ENCODE assay signal across 9 cellular contexts in the genomic region with DNA sequence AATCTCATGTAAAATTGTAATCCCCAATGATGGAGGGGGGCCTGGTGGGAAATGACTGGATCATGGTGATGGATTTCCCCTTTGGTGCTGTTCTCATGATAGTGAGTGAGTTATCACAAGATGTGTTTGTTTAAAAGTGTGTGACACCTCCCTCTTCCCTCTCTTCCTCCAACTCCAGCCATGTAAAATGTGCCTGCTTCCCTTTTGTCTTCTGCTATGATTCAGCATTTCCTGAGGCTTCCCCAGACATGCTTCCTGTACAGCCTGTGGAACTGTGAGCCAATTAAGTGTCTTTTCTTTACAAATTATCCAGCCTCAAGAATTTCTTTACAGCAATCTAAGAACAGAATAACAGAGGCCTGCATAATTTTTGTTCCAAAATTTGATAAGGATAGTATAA.
DNase-seq lines count a peak whose midpoint lies in the region; ATAC-seq and TF ChIP-seq lines count a peak whose summit lies in the region.
"Had no signal": no experiment of that assay in that cellular context is flagged by ENCODE, and none has a peak within 500 bp of the region (broad histone marks: within the 10 kb centered on the region; RNA-seq: fewer than 3 reads in every experiment).

No MANE protein-coding gene starts in this region.

- peaks cover 59% of the 10 kb centered on the region for H3K36me3 Mint-ChIP-seq in activated CD8-positive, alpha-beta T cell treated with anti-CD3 and anti-CD28 coated beads, Interleukin-2, amount 10 ng/mL, durations not matched to agents 7 days and 5 days (ENCODE audit: low read depth)
- peaks cover 26% of the 10 kb centered on the region for H3K36me3 Mint-ChIP-seq in type B pancreatic cell
- peaks cover 54% of the 10 kb centered on the region for H3K36me3 Mint-ChIP-seq in activated CD4-positive, alpha-beta T cell treated with anti-CD3 and anti-CD28 coated beads for 36 hours (ENCODE audit: low read depth)

- TF ChIP-seq CTCF in type B pancreatic cell (conservative IDR thresholded peaks at IDR 0.05): no peak

- POLR2A ChIA-PET in activated CD8-positive, alpha-beta T cell treated with anti-CD3 and anti-CD28 coated beads, Interleukin-2, amount 10 ng/mL, durations not matched to agents 7 days and 5 days (lab: Charles Lee): no interaction called here
- POLR2A ChIA-PET in activated CD4-positive, alpha-beta T cell treated with anti-CD3 and anti-CD28 coated beads for 36 hours (lab: Charles Lee): no interaction called here

- H3K27me3 Mint-ChIP-seq in activated CD8-positive, alpha-beta T cell treated with anti-CD3 and anti-CD28 coated beads, Interleukin-2, amount 10 ng/mL, durations not matched to agents 7 days and 5 days (ENCODE audit: low read depth): no peaks in the 10 kb centered on the region
- H3K27me3 Mint-ChIP-seq in type B pancreatic cell: no peaks in the 10 kb centered on the region
- H3K27me3 Mint-ChIP-seq in activated CD4-positive, alpha-beta T cell treated with anti-CD3 and anti-CD28 coated beads for 36 hours: no peaks in the 10 kb centered on the region

- ATAC-seq in Right ventricle myocardium superior (ENCODE audit: poor library complexity): peak; percentile 76
- no peak for ATAC-seq in activated CD8-positive, alpha-beta T cell treated with anti-CD3 and anti-CD28 coated beads, Interleukin-2, amount 10 ng/mL, durations not matched to agents 7 days and 5 days
- peak; percentile 63 for ATAC-seq in left ventricle myocardium superior
- no peak for ATAC-seq in GM18873 (IDR thresholded peaks at IDR 0.05; ENCODE audit: low FRiP score, unreplicated experiment)
- ATAC-seq in GM19452 (IDR thresholded peaks at IDR 0.05; ENCODE audit: unreplicated experiment): no peak
- no peak for ATAC-seq in activated CD4-positive, alpha-beta T cell treated with anti-CD3 and anti-CD28 coated beads for 36 hours
- ATAC-seq: body of pancreas had no signal

- CTCF ChIA-PET in activated CD8-positive, alpha-beta T cell treated with anti-CD3 and anti-CD28 coated beads, Interleukin-2, amount 10 ng/mL, durations not matched to agents 7 days and 5 days (lab: Charles Lee): no interaction called here
- CTCF ChIA-PET in activated CD4-positive, alpha-beta T cell treated with anti-CD3 and anti-CD28 coated beads for 36 hours (lab: Charles Lee): no interaction called here

- peaks cover 10% of the 10 kb centered on the region for H3K9me3 Mint-ChIP-seq in activated CD8-positive, alpha-beta T cell treated with anti-CD3 and anti-CD28 coated beads, Interleukin-2, amount 10 ng/mL, durations not matched to agents 7 days and 5 days (ENCODE audit: insufficient read depth)
- H3K9me3 Mint-ChIP-seq in type B pancreatic cell: no peaks in the 10 kb centered on the region
- peaks cover 10% of the 10 kb centered on the region for H3K9me3 Mint-ChIP-seq in activated CD4-positive, alpha-beta T cell treated with anti-CD3 and anti-CD28 coated beads for 36 hours (ENCODE audit: low read depth)

- H3K4me1 Mint-ChIP-seq in activated CD8-positive, alpha-beta T cell treated with anti-CD3 and anti-CD28 coated beads, Interleukin-2, amount 10 ng/mL, durations not matched to agents 7 days and 5 days (ENCODE audit: low read depth): peaks cover 23% of the 10 kb centered on the region
- peaks cover 10% of the 10 kb centered on the region for H3K4me1 Mint-ChIP-seq in type B pancreatic cell (ENCODE audit: unreplicated experiment)
- peaks cover 11% of the 10 kb centered on the region for H3K4me1 Mint-ChIP-seq in activated CD4-positive, alpha-beta T cell treated with anti-CD3 and anti-CD28 coated beads for 36 hours

- DNase-seq in Right ventricle myocardium superior: no peak
- DNase-seq in cardiac septum (ENCODE audit: low spot score): no peak
- DNase-seq in activated CD8-positive, alpha-beta T cell treated with anti-CD3 and anti-CD28 coated beads, Interleukin-2, amount 10 ng/mL, durations not matched to agents 7 days and 5 days: no peak
- DNase-seq in left ventricle myocardium superior: no peak
- DNase-seq in type B pancreatic cell (ENCODE audit: extremely low spot score, unreplicated experiment): no peak
- DNase-seq in activated CD4-positive, alpha-beta T cell treated with anti-CD3 and anti-CD28 coated beads for 36 hours: no peak
- DNase-seq: body of pancreas had no signal

- H3K27ac Mint-ChIP-seq in activated CD8-positive, alpha-beta T cell treated with anti-CD3 and anti-CD28 coated beads, Interleukin-2, amount 10 ng/mL, durations not matched to agents 7 days and 5 days: peak overlapping the region; percentile 7
- H3K27ac Mint-ChIP-seq in type B pancreatic cell: peak overlapping the region; percentile 12
- no peak overlapping the region for H3K27ac Mint-ChIP-seq in activated CD4-positive, alpha-beta T cell treated with anti-CD3 and anti-CD28 coated beads for 36 hours

- intact Hi-C loops in Right ventricle myocardium superior (cut with DNase I) (no loop called here), cardiac septum (cut with DNase I) (no loop called here), left ventricle myocardium superior (cut with micrococcal nuclease) (no loop called here)
- intact Hi-C loops in activated CD4-positive, alpha-beta T cell treated with anti-CD3 and anti-CD28 coated beads for 36 hours (cut with DNase I, micrococcal nuclease): no loop called here

- no peak overlapping the region for H3K4me3 Mint-ChIP-seq in activated CD8-positive, alpha-beta T cell treated with anti-CD3 and anti-CD28 coated beads, Interleukin-2, amount 10 ng/mL, durations not matched to agents 7 days and 5 days
- no peak overlapping the region for H3K4me3 Mint-ChIP-seq in type B pancreatic cell
- no peak overlapping the region for H3K4me3 Mint-ChIP-seq in activated CD4-positive, alpha-beta T cell treated with anti-CD3 and anti-CD28 coated beads for 36 hours

Comparison
In these comparisons a context has a peak if more than half of its experiments do, and no peak if none do; other contexts are left out.
1. ATAC-seq: peak in Right ventricle myocardium superior (single experiment) and left ventricle myocardium superior (single experiment); none in activated CD8-positive, alpha-beta T cell treated with anti-CD3 and anti-CD28 coated beads, Interleukin-2, amount 10 ng/mL, durations not matched to agents 7 days and 5 days (single experiment), GM18873 (single experiment), GM19452 (single experiment) and activated CD4-positive, alpha-beta T cell treated with anti-CD3 and anti-CD28 coated beads for 36 hours (single experiment).